ENCODE assay signal across 12 cellular contexts in genomic region chr2:163732718-163733117, GRCh38. TPM values are rescaled to one million over a fixed set of nuclear protein-coding genes. Genes with fewer than 3 reads are reported as not detected.
DNase-seq lines count a peak whose midpoint lies in the region; ATAC-seq and TF ChIP-seq lines count a peak whose summit lies in the region.
"Had no signal": no experiment of that assay in that cellular context is flagged by ENCODE, and none has a peak within 500 bp of the region (broad histone marks: within the 10 kb centered on the region; RNA-seq: fewer than 3 reads in every experiment).

No MANE protein-coding gene starts in this region.

- dilution Hi-C loops in mammary epithelial cell (cut with HindIII; ENCODE audit: low sequenced_read_pairs) = no loop called here

- intact Hi-C loops in mammary epithelial cell (cut with micrococcal nuclease) = loop anchor here (10.0 kb wide), 1 partner anchor 702 kb away; no protein-coding TSS in a partner anchor
- intact Hi-C loops in naive thymus-derived CD4-positive, alpha-beta T cell (cut with micrococcal nuclease) = no loop called here

- peak; percentile 38 for DNase-seq in MM.1S
- DNase-seq in mammary epithelial cell = no peak
- peak; percentile 58 for DNase-seq in medulla oblongata (ENCODE audit: extremely low spot score)
- no peak for DNase-seq in thoracic aorta (ENCODE audit: low spot score)
- DNase-seq in middle frontal gyrus (ENCODE audit: extremely low spot score, low spot score) = no peak
- DNase-seq in naive thymus-derived CD4-positive, alpha-beta T cell = no peak
- DNase-seq: activated B cell treated with CpG ODN at 0.5 μM for 24 hours; stimulated activated naive CD4-positive, alpha-beta T cell had no signal

- H3K9ac ChIP-seq in MM.1S (ENCODE audit: low read length) (no peak overlapping the region), mammary epithelial cell (ENCODE audit: insufficient read depth, low read length) (no peak overlapping the region)
- H3K9ac ChIP-seq: KMS-11 had no signal

- TF ChIP-seq POLR2A in GM18505 (IDR thresholded peaks at IDR 0.05; ENCODE audit: borderline replicate concordance, extremely low read depth, insufficient read depth, insufficient read length) = no peak

- H3K4me3 Mint-ChIP-seq in naive thymus-derived CD4-positive, alpha-beta T cell = no peak overlapping the region
- H3K4me3 Mint-ChIP-seq: activated B cell treated with CpG ODN at 0.5 μM for 24 hours; activated naive CD4-positive, alpha-beta T cell treated with anti-CD3 and anti-CD28 coated beads, Interleukin-2, amount 50 U/mL, for 24 hours had no signal

- peaks cover 0 to 7% (median 4%) of the 10 kb centered on the region in 7 donors for H3K4me1 Mint-ChIP-seq in naive thymus-derived CD4-positive, alpha-beta T cell
- H3K4me1 Mint-ChIP-seq: activated naive CD4-positive, alpha-beta T cell treated with anti-CD3 and anti-CD28 coated beads, Interleukin-2, amount 50 U/mL, for 24 hours had no signal

- peaks cover 0 to 4% (median 0%) of the 10 kb centered on the region in 5 donors for H3K36me3 Mint-ChIP-seq in naive thymus-derived CD4-positive, alpha-beta T cell
- H3K36me3 Mint-ChIP-seq: activated naive CD4-positive, alpha-beta T cell treated with anti-CD3 and anti-CD28 coated beads, Interleukin-2, amount 50 U/mL, for 24 hours had no signal

- no peak overlapping the region for H3K27ac ChIP-seq in MM.1S (ENCODE audit: low read length)
- peak overlapping the region; percentile 11 for H3K27ac ChIP-seq in mammary epithelial cell (ENCODE audit: insufficient read depth, low read depth, low read length)
- peak overlapping the region; percentile 79 to 95 for H3K27ac ChIP-seq in thoracic aorta
- H3K27ac ChIP-seq in naive thymus-derived CD4-positive, alpha-beta T cell (ENCODE audit: low read depth, low read length) = no peak overlapping the region
- H3K27ac ChIP-seq: KMS-11 had no signal

- no peak overlapping the region for H3K4me3 ChIP-seq in MM.1S (ENCODE audit: low read length)
- peak overlapping the region in 2 of 3 experiments; percentile 2 to 39 for H3K4me3 ChIP-seq in mammary epithelial cell (replicated peaks in 1 of 3; ENCODE audit: insufficient read depth in 1 of 3, low read depth in 2 of 3, low read length in 3 of 3)
- peak overlapping the region; percentile 91 for H3K4me3 ChIP-seq in thoracic aorta
- no peak overlapping the region for H3K4me3 ChIP-seq in naive thymus-derived CD4-positive, alpha-beta T cell (ENCODE audit: low read length)

- H3F3A ChIP-seq in MM.1S (ENCODE audit: insufficient read depth, low read length) = no peaks in the 10 kb centered on the region

- BruUV-seq in mammary epithelial cell (replicated peaks; lab: Mats Ljungman, UMichigan) = no TSS peak

- peaks cover 0 to 15% (median 5%) of the 10 kb centered on the region in 11 donors for H3K9me3 Mint-ChIP-seq in naive thymus-derived CD4-positive, alpha-beta T cell
- H3K9me3 Mint-ChIP-seq: activated B cell treated with CpG ODN at 0.5 μM for 24 hours had no signal

- WGBS in mammary epithelial cell (ENCODE audit: low coverage, missing lambda C conversion rate) = 38% methylated on average over 4 of the region's 4 CpGs

- H3K4me1 ChIP-seq in MM.1S (ENCODE audit: low read length) (peaks cover 12% of the 10 kb centered on the region; the same call in 1 of the 2 replicates), mammary epithelial cell (ENCODE audit: insufficient read depth, low read length) (peaks cover 17% of the 10 kb centered on the region), thoracic aorta (ENCODE audit: control insufficient read depth in 1 of 2, low read depth in 2 of 2) (peaks cover 0 to 18% of the 10 kb centered on the region in 2 donors)
- H3K4me1 ChIP-seq in naive thymus-derived CD4-positive, alpha-beta T cell (ENCODE audit: control insufficient read depth in 2 of 2, insufficient read depth in 2 of 2, low read length in 2 of 2) = no peaks in the 10 kb centered on the region

- H3K9me3 ChIP-seq in MM.1S (replicated peaks; ENCODE audit: insufficient read depth, low read length) (no peaks in the 10 kb centered on the region), mammary epithelial cell (replicated peaks; ENCODE audit: insufficient read depth, low read length) (no peaks in the 10 kb centered on the region), thoracic aorta (no peaks in the 10 kb centered on the region)
- no peaks in the 10 kb centered on the region for H3K9me3 ChIP-seq in naive thymus-derived CD4-positive, alpha-beta T cell (ENCODE audit: control insufficient read depth in 2 of 3, low read length in 3 of 3)

- no peaks in the 10 kb centered on the region for H3K9me2 ChIP-seq in MM.1S (replicated peaks; ENCODE audit: insufficient read depth, low read length)

- H2AFZ ChIP-seq in MM.1S (ENCODE audit: low read length) (no peak overlapping the region), mammary epithelial cell (ENCODE audit: low read depth, low read length) (peak overlapping the region; percentile 46)

- no peaks in the 10 kb centered on the region for H3K36me3 ChIP-seq in MM.1S (replicated peaks; ENCODE audit: insufficient read depth, low read length)
- H3K36me3 ChIP-seq in mammary epithelial cell (ENCODE audit: insufficient read depth, low read length) = no peaks in the 10 kb centered on the region
- no peaks in the 10 kb centered on the region for H3K36me3 ChIP-seq in thoracic aorta
- no peaks in the 10 kb centered on the region for H3K36me3 ChIP-seq in naive thymus-derived CD4-positive, alpha-beta T cell (ENCODE audit: control insufficient read depth in 2 of 3, insufficient read depth in 3 of 3, low read length in 3 of 3)

- H4K20me1 ChIP-seq in MM.1S (ENCODE audit: insufficient read depth, low read length) (no peaks in the 10 kb centered on the region), mammary epithelial cell (ENCODE audit: insufficient read depth, low read length) (no peaks in the 10 kb centered on the region)

- H3K27ac Mint-ChIP-seq in naive thymus-derived CD4-positive, alpha-beta T cell = no peak overlapping the region
- H3K27ac Mint-ChIP-seq: activated B cell treated with CpG ODN at 0.5 μM for 24 hours; activated naive CD4-positive, alpha-beta T cell treated with anti-CD3 and anti-CD28 coated beads, Interleukin-2, amount 50 U/mL, for 24 hours had no signal

- ATAC-seq in thoracic aorta (ENCODE audit: insufficient number of reproducible peaks, low FRiP score, low read depth) = no peak
- no peak for ATAC-seq in GM18505 (IDR thresholded peaks at IDR 0.05; ENCODE audit: unreplicated experiment)
- ATAC-seq in naive thymus-derived CD4-positive, alpha-beta T cell = no peak
- no peak for ATAC-seq in HG02852 (IDR thresholded peaks at IDR 0.05; ENCODE audit: unreplicated experiment)

- H3K4me2 ChIP-seq in MM.1S (ENCODE audit: low read depth, low read length) (0 out of 2 replicates have a peak overlapping the region, but pooled peaks have one; percentile 17), mammary epithelial cell (ENCODE audit: insufficient read depth, low read depth, low read length) (peak overlapping the region; percentile 81)
- H3K4me2 ChIP-seq: KMS-11 had no signal

- CTCF ChIA-PET in mammary epithelial cell (lab: Charles Lee; ENCODE audit: low non-redundant PET) = no interaction called here
- CTCF ChIA-PET in naive thymus-derived CD4-positive, alpha-beta T cell (lab: Charles Lee) = no interaction called here

- H3K79me2 ChIP-seq in MM.1S (ENCODE audit: low read length) = peaks cover 4% of the 10 kb centered on the region; the same call in 1 of the 2 replicates
- peaks cover 65% of the 10 kb centered on the region for H3K79me2 ChIP-seq in mammary epithelial cell (ENCODE audit: insufficient read depth, low read length)

- H3K27me3 ChIP-seq in MM.1S (replicated peaks; ENCODE audit: insufficient read depth, low read length) = no peaks in the 10 kb centered on the region
- H3K27me3 ChIP-seq in mammary epithelial cell (ENCODE audit: insufficient read depth, low read length) = no peaks in the 10 kb centered on the region
- no peaks in the 10 kb centered on the region for H3K27me3 ChIP-seq in thoracic aorta (replicated peaks; ENCODE audit: insufficient read depth)
- H3K27me3 ChIP-seq in naive thymus-derived CD4-positive, alpha-beta T cell (ENCODE audit: control insufficient read depth in 2 of 2, insufficient read depth in 2 of 2, low read length in 2 of 2) = no peaks in the 10 kb centered on the region

- peaks cover 29 to 46% (median 36%) of the 10 kb centered on the region in 5 donors for H3K27me3 Mint-ChIP-seq in naive thymus-derived CD4-positive, alpha-beta T cell

- POLR2A ChIA-PET in naive thymus-derived CD4-positive, alpha-beta T cell (lab: Charles Lee) = no interaction called here

- no peak for TF ChIP-seq CTCF in MM.1S (IDR thresholded peaks at IDR 0.05; ENCODE audit: low read length)
- no peak for TF ChIP-seq CTCF in mammary epithelial cell (conservative IDR thresholded peaks at IDR 0.05 in 1 of 2, IDR thresholded peaks at IDR 0.05 in 1 of 2; ENCODE audit: extremely low read depth in 1 of 2, insufficient read depth in 1 of 2, low read depth in 1 of 2, low read length in 2 of 2)
- no peak for TF ChIP-seq CTCF in thoracic aorta (IDR thresholded peaks at IDR 0.05)

- in situ Hi-C loops in mammary epithelial cell (cut with MboI; ENCODE audit: low sequenced_read_pairs in 2 of 2) = no loop called here

RNA-seq across cellular contexts. Expression of gene FIGN, which starts 3.1 kb away (rescaled TPM):
- 10 to 100 TPM in 1 of 2 donors, 1 to 10 TPM in 1; 2.5 to 10.7 TPM for total RNA-seq in mammary epithelial cell
- polyA plus RNA-seq in mammary epithelial cell = 2.7 TPM
- 6.9 TPM for polyA minus RNA-seq in mammary epithelial cell
- 10 to 100 TPM; 10.8 to 21.2 TPM for total RNA-seq in thoracic aorta
- total RNA-seq in naive thymus-derived CD4-positive, alpha-beta T cell = under 1 TPM in 1 of 5 experiments, not detected in 4; 0.05 TPM
- not detected for polyA plus RNA-seq in naive thymus-derived CD4-positive, alpha-beta T cell
- total RNA-seq: activated B cell treated with CpG ODN at 0.5 μM for 24 hours had no signal

Comparison
In these comparisons a context has a peak if more than half of its experiments do, and no peak if none do; other contexts are left out.
1. DNase-seq: peak in MM.1S (single experiment) and medulla oblongata (single experiment); none in mammary epithelial cell (single experiment), thoracic aorta (single experiment), middle frontal gyrus (single experiment) and naive thymus-derived CD4-positive, alpha-beta T cell (0 of 9).
2. H3K27ac ChIP-seq: peak in mammary epithelial cell (single experiment) and thoracic aorta (2 of 2); none in MM.1S (single experiment) and naive thymus-derived CD4-positive, alpha-beta T cell (single experiment).
3. H3K4me3 ChIP-seq: peak in mammary epithelial cell (2 of 3) and thoracic aorta (single experiment); none in MM.1S (single experiment) and naive thymus-derived CD4-positive, alpha-beta T cell (single experiment).